ENCODE assay signal across 8 cellular contexts in the genomic region with DNA sequence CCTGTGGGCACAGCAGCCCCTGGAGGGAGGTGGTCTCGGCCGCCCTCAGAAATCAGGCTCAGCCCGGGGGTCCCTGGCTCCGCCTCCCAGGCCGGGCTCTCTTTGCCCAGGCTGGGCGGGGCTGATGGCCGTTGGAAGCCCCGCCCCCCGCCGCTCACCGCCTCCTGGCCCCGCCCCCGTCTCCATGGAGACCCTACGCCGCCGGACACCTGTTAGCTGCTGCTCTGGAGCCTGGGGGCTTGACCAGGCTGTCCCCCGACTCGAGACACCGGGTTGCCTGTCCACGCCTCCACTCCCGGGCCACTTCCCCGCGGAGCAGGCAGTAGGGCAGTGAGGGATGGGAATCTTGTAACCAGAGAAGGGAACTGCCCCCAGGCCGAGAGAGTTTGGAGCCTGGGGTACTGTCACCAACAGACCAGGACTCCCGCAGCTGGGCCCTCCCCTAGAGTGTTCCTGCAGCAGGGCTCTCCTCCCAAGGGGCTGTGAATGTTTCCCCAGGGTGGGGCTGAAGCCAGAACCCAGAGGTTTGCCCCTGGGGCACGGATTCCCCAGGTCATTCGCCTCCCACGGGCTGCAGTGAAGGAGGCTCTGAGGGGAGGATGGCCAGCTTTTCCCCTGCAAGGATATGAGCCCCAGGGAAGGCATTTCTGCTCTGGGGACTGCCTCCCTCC. TPM values are rescaled to one million over a fixed set of nuclear protein-coding genes. Genes with fewer than 3 reads are reported as not detected.
A peak's percentile ranks its signal among the peaks of the same experiment; 100 is the strongest.
DNase-seq lines count a peak whose midpoint lies in the region; ATAC-seq and TF ChIP-seq lines count a peak whose summit lies in the region.

No MANE protein-coding gene starts in this region.

- DNase-seq in EL, result peak; percentile 12
- peak; percentile 25 for DNase-seq in dermis blood vessel endothelial cell
- peak; percentile 35 for DNase-seq in natural killer cell
- DNase-seq in SW480 (ENCODE audit: low spot score), result no peak
- no peak for DNase-seq in G401 (ENCODE audit: low spot score)

- no peak overlapping the region for H3K4me3 ChIP-seq in OCI-LY3 (ENCODE audit: low read length)

- peak overlapping the region in 1 of 2 donors; percentile 51 for H3K27ac Mint-ChIP-seq in natural killer cell

- peaks cover 18 to 29% of the 10 kb centered on the region in 2 donors for H3K4me1 Mint-ChIP-seq in natural killer cell

- in situ Hi-C loops in G401 (cut with HindIII; ENCODE audit: low sequenced_read_pairs), result no loop called here

- intact Hi-C loops in natural killer cell (cut with micrococcal nuclease), result no loop called here

- peaks cover 9% of the 10 kb centered on the region; the same call in 1 of the 2 replicates for H3K9me3 ChIP-seq in OCI-LY3 (ENCODE audit: insufficient read depth, low read length)

- no peak overlapping the region for H3K27ac ChIP-seq in OCI-LY3 (ENCODE audit: low read length)

- H3K4me2 ChIP-seq in OCI-LY3 (ENCODE audit: low read length), result peak overlapping the region; percentile 59

- peaks cover 9 to 14% of the 10 kb centered on the region in 2 donors for H3K27me3 Mint-ChIP-seq in natural killer cell (ENCODE audit: low read depth in 2 of 2)

- H3K27me3 ChIP-seq in OCI-LY3 (ENCODE audit: low read depth, low read length), result peaks cover 25% of the 10 kb centered on the region

- no peaks in the 10 kb centered on the region for H3K79me2 ChIP-seq in OCI-LY3 (ENCODE audit: low read length)

- ATAC-seq in GM21619 (IDR thresholded peaks at IDR 0.05; ENCODE audit: unreplicated experiment), result peak; percentile 56
- peak in 2 of 3 donors; percentile 29 to 45 for ATAC-seq in natural killer cell
- no peak for ATAC-seq in GM21515 (IDR thresholded peaks at IDR 0.05; ENCODE audit: unreplicated experiment)

- no peaks in the 10 kb centered on the region for H4K20me1 ChIP-seq in OCI-LY3 (ENCODE audit: insufficient read depth, low read length)

- H2AFZ ChIP-seq in OCI-LY3 (ENCODE audit: low read depth, low read length), result no peak overlapping the region

- TF ChIP-seq CTCF in OCI-LY3 (IDR thresholded peaks at IDR 0.05; ENCODE audit: low read depth, low read length) (no peak), natural killer cell (IDR thresholded peaks at IDR 0.05) (no peak)

- H3K36me3 ChIP-seq in OCI-LY3 (replicated peaks; ENCODE audit: low read depth, low read length), result no peaks in the 10 kb centered on the region

- H3K4me3 Mint-ChIP-seq in natural killer cell, result no peak overlapping the region

- no peaks in the 10 kb centered on the region for H3K9me3 Mint-ChIP-seq in natural killer cell

- H3K36me3 Mint-ChIP-seq in natural killer cell, result no peaks in the 10 kb centered on the region

- peaks cover 26% of the 10 kb centered on the region for H3K4me1 ChIP-seq in OCI-LY3 (ENCODE audit: low read length)

- no peak overlapping the region for H3K9ac ChIP-seq in OCI-LY3 (ENCODE audit: low read length)

RNA-seq across cellular contexts. Expression of a gene that starts 27.8 kb away (rescaled TPM):
- total RNA-seq in dermis blood vessel endothelial cell (632 and 1,383 TPM in 2 replicates), natural killer cell (1,000 to 10,000 TPM; 1,034 to 1,328 (median 1,277) TPM)
- 2,015 and 2,172 TPM in 2 replicates for total RNA-seq in G401 (2014; rRNA removed; shearing (Covaris generic))

Comparison
In these comparisons a context has a peak if more than half of its experiments do, and no peak if none do; other contexts are left out.
1. DNase-seq: peak in EL (single experiment), dermis blood vessel endothelial cell (single experiment) and natural killer cell (single experiment); none in SW480 (single experiment) and G401 (single experiment).